18 cellular contexts compared by ENCODE assay signal in the genomic region with DNA sequence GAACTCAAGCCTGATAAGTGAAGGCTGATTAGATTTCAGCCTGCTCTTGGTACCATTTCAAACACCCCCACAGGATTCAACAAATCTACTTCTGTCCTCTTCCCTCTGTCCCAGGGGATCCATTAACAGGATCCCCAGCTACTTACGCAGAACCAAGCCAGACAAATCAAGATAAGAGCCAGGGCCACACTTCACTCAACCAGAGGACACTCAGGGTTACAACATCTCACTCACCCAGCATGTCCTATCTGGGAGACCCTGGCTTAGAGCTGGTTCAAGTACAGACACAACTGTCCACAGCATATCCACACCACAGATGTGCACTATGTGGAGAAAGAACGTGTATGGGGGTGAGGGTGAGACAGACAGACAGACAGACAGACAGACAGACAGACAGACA.
DNase-seq lines count a peak whose midpoint lies in the region; ATAC-seq and TF ChIP-seq lines count a peak whose summit lies in the region.
"Had no signal": no experiment of that assay in that cellular context is flagged by ENCODE, and none has a peak within 500 bp of the region (broad histone marks: within the 10 kb centered on the region; RNA-seq: fewer than 3 reads in every experiment).

No MANE protein-coding gene starts in this region.

- peaks cover 2% of the 10 kb centered on the region for H3K36me3 Mint-ChIP-seq in activated naive CD4-positive, alpha-beta T cell treated with anti-CD3 and anti-CD28 coated beads for 36 hours (ENCODE audit: low read depth)
- H3K36me3 Mint-ChIP-seq in HFFc6 (ENCODE audit: low read depth) (no peaks in the 10 kb centered on the region), chondrocyte (ENCODE audit: low read depth) (no peaks in the 10 kb centered on the region)
- peaks cover 0 to 33% (median 0%) of the 10 kb centered on the region in 3 donors for H3K36me3 Mint-ChIP-seq in naive thymus-derived CD8-positive, alpha-beta T cell

- no peak for DNase-seq in activated naive CD4-positive, alpha-beta T cell treated with anti-CD3 and anti-CD28 coated beads for 36 hours
- DNase-seq in activated naive CD4-positive, alpha-beta T cell treated with anti-CD3 and anti-CD28 coated beads, Interleukin-2, amount 50 U/mL, for 16 hours = no peak
- DNase-seq in HFFc6 = no peak
- no peak for DNase-seq in chondrocyte (ENCODE audit: low spot score)
- no peak for DNase-seq in naive thymus-derived CD8-positive, alpha-beta T cell
- DNase-seq in amygdala (lab: John Stamatoyannopoulos, UW) = no peak
- DNase-seq in T1000 (lab: John Stamatoyannopoulos, UW) = no peak
- DNase-seq in caudate nucleus (lab: John Stamatoyannopoulos, UW) = no peak
- DNase-seq: activated CD4-positive, alpha-beta T cell treated with anti-CD3 and anti-CD28 coated beads, Interleukin-2, amount 10 ng/mL, durations not matched to agents 7 days and 5 days; activated CD8-positive, alpha-beta memory T cell treated with anti-CD3 and anti-CD28 coated beads, Interleukin-2, amount 50 U/mL, for 4 hours; activated gamma-delta T cell; C1 segment of cervical spinal cord; lower lobe of right lung; NCI-H526 treated with DMSO at 0.1 percent for 48 hours; SHP77 treated with DMSO at 0.1 percent for 48 hours; stimulated activated CD8-positive, alpha-beta memory T cell treated with anti-CD3 and anti-CD28 coated beads, Interleukin-4, amount 100 ng/mL, for 48 hours; substantia nigra had no signal

- H3K27ac ChIP-seq in caudate nucleus (ENCODE audit: low read depth, low read length) = no peak overlapping the region
- H3K27ac ChIP-seq: hepatocyte, lower lobe of right lung had no signal

- H3K9me3 Mint-ChIP-seq in activated naive CD4-positive, alpha-beta T cell treated with anti-CD3 and anti-CD28 coated beads for 36 hours = no peaks in the 10 kb centered on the region
- H3K9me3 Mint-ChIP-seq in HFFc6 (no peaks in the 10 kb centered on the region), chondrocyte (ENCODE audit: low read depth) (peaks cover 4% of the 10 kb centered on the region)
- no peaks in the 10 kb centered on the region for H3K9me3 Mint-ChIP-seq in naive thymus-derived CD8-positive, alpha-beta T cell
- H3K9me3 Mint-ChIP-seq: activated CD4-positive, alpha-beta T cell treated with anti-CD3 and anti-CD28 coated beads, Interleukin-2, amount 10 ng/mL, durations not matched to agents 7 days and 5 days had no signal

- no peak for TF ChIP-seq CTCF in HFFc6 (IDR thresholded peaks at IDR 0.05)
- TF ChIP-seq CTCF in chondrocyte (IDR thresholded peaks at IDR 0.05) = no peak

- CTCF ChIA-PET in activated naive CD4-positive, alpha-beta T cell treated with anti-CD3 and anti-CD28 coated beads for 36 hours (lab: Charles Lee) = no interaction called here

- H3K4me1 Mint-ChIP-seq in activated naive CD4-positive, alpha-beta T cell treated with anti-CD3 and anti-CD28 coated beads for 36 hours (ENCODE audit: low read depth) = peaks cover 42% of the 10 kb centered on the region
- H3K4me1 Mint-ChIP-seq in HFFc6 (ENCODE audit: low read depth) (peaks cover 60% of the 10 kb centered on the region), chondrocyte (ENCODE audit: low read depth) (peaks cover 47% of the 10 kb centered on the region)
- H3K4me1 Mint-ChIP-seq in naive thymus-derived CD8-positive, alpha-beta T cell = peaks cover 20 to 50% (median 45%) of the 10 kb centered on the region in 4 donors

- no peak overlapping the region for H3K4me3 Mint-ChIP-seq in activated naive CD4-positive, alpha-beta T cell treated with anti-CD3 and anti-CD28 coated beads for 36 hours
- H3K4me3 Mint-ChIP-seq in HFFc6 = no peak overlapping the region
- no peak overlapping the region for H3K4me3 Mint-ChIP-seq in chondrocyte (ENCODE audit: unreplicated experiment)
- no peak overlapping the region for H3K4me3 Mint-ChIP-seq in naive thymus-derived CD8-positive, alpha-beta T cell
- H3K4me3 Mint-ChIP-seq: activated CD4-positive, alpha-beta T cell treated with anti-CD3 and anti-CD28 coated beads, Interleukin-2, amount 10 ng/mL, durations not matched to agents 7 days and 5 days had no signal

- POLR2A ChIA-PET in naive thymus-derived CD8-positive, alpha-beta T cell (lab: Charles Lee) = no interaction called here

- peak overlapping the region; percentile 18 for H3K27ac Mint-ChIP-seq in activated naive CD4-positive, alpha-beta T cell treated with anti-CD3 and anti-CD28 coated beads for 36 hours
- peak overlapping the region; percentile 72 for H3K27ac Mint-ChIP-seq in HFFc6
- H3K27ac Mint-ChIP-seq in chondrocyte (ENCODE audit: unreplicated experiment) = peak overlapping the region; percentile 55
- H3K27ac Mint-ChIP-seq in naive thymus-derived CD8-positive, alpha-beta T cell = peak overlapping the region in 6 of 10 donors; percentile 22 to 70 (median 66)
- H3K27ac Mint-ChIP-seq: activated CD4-positive, alpha-beta T cell treated with anti-CD3 and anti-CD28 coated beads, Interleukin-2, amount 10 ng/mL, durations not matched to agents 7 days and 5 days had no signal

- H3K27me3 Mint-ChIP-seq in activated naive CD4-positive, alpha-beta T cell treated with anti-CD3 and anti-CD28 coated beads for 36 hours (ENCODE audit: low read depth) = no peaks in the 10 kb centered on the region
- H3K27me3 Mint-ChIP-seq in HFFc6 (ENCODE audit: insufficient read depth) (no peaks in the 10 kb centered on the region), chondrocyte (ENCODE audit: low read depth) (no peaks in the 10 kb centered on the region)
- no peaks in the 10 kb centered on the region for H3K27me3 Mint-ChIP-seq in naive thymus-derived CD8-positive, alpha-beta T cell
- H3K27me3 Mint-ChIP-seq: activated CD4-positive, alpha-beta T cell treated with anti-CD3 and anti-CD28 coated beads, Interleukin-2, amount 10 ng/mL, durations not matched to agents 7 days and 5 days had no signal

- ATAC-seq in naive thymus-derived CD8-positive, alpha-beta T cell = no peak
- ATAC-seq: lower lobe of right lung had no signal

- intact Hi-C loops in activated naive CD4-positive, alpha-beta T cell treated with anti-CD3 and anti-CD28 coated beads for 36 hours (cut with micrococcal nuclease) = no loop called here

Comparison
In these comparisons a context has a peak if more than half of its experiments do, and no peak if none do; other contexts are left out.
1. H3K27ac Mint-ChIP-seq: peak in every context shown above with its lines; median percentile 72 in HFFc6; 66 in naive thymus-derived CD8-positive, alpha-beta T cell; 55 in chondrocyte; 18 in activated naive CD4-positive, alpha-beta T cell treated with anti-CD3 and anti-CD28 coated beads for 36 hours.